Comparison of ENCODE assay signal across 9 cellular contexts in genomic region chr1:111199881-111200801, GRCh38. TPM values are rescaled to one million over a fixed set of nuclear protein-coding genes. Genes with fewer than 3 reads are reported as not detected.
DNase-seq lines count a peak whose midpoint lies in the region; ATAC-seq and TF ChIP-seq lines count a peak whose summit lies in the region.
"Had no signal": no experiment of that assay in that cellular context is flagged by ENCODE, and none has a peak within 500 bp of the region (broad histone marks: within the 10 kb centered on the region; RNA-seq: fewer than 3 reads in every experiment).

A gene with protein sequence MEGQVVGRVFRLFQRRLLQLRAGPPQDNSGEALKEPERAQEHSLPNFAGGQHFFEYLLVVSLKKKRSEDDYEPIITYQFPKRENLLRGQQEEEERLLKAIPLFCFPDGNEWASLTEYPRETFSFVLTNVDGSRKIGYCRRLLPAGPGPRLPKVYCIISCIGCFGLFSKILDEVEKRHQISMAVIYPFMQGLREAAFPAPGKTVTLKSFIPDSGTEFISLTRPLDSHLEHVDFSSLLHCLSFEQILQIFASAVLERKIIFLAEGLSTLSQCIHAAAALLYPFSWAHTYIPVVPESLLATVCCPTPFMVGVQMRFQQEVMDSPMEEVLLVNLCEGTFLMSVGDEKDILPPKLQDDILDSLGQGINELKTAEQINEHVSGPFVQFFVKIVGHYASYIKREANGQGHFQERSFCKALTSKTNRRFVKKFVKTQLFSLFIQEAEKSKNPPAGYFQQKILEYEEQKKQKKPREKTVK (minus strand): TSS chr1:111200646. CDS start chr1:111200459, 187 bp downstream.

- peaks cover 36% of the 10 kb centered on the region for H3K79me2 ChIP-seq in HCT116 (ENCODE audit: insufficient read depth, low read length)

- H3K9ac ChIP-seq in HCT116 (ENCODE audit: low read length) = no peak within 1 kb of the TSS

- CTCF ChIA-PET in HCT116 (lab: Charles Lee) = interaction anchor here (1.4 kb wide), 1 partner anchor 200 kb away, joined by 3 read pairs; no protein-coding TSS in a partner anchor

- H2AFZ ChIP-seq in HCT116 (ENCODE audit: low read depth, low read length, poor library complexity, severe bottlenecking) = no peak within 1 kb of the TSS

- no peak within 1 kb of the TSS for H3K4me2 ChIP-seq in HCT116 (ENCODE audit: low read length)

- POLR2A ChIA-PET in HCT116 (lab: Charles Lee) = no interaction called here

- H3K27ac ChIP-seq in HCT116 (ENCODE audit: low read depth, low read length) = no peak within 1 kb of the TSS
- H3K27ac ChIP-seq in gastrocnemius medialis = no peak within 1 kb of the TSS
- H3K27ac ChIP-seq: uterus had no signal

- ATAC-seq in HCT116 = no peak
- peak in 1 of 2 donors; percentile 31 for ATAC-seq in gastrocnemius medialis
- ATAC-seq in HG03442 (IDR thresholded peaks at IDR 0.05; ENCODE audit: unreplicated experiment) = no peak
- ATAC-seq in GM21367 (IDR thresholded peaks at IDR 0.05; ENCODE audit: unreplicated experiment) = no peak
- no peak for ATAC-seq in HG03565 (IDR thresholded peaks at IDR 0.05; ENCODE audit: unreplicated experiment)

- TF ChIP-seq POLR2A in HCT116 (IDR thresholded peaks at IDR 0.05; ENCODE audit: borderline replicate concordance, extremely low read depth, insufficient read depth, insufficient read length) (no peak), gastrocnemius medialis (IDR thresholded peaks at IDR 0.05) (peak; percentile 16 to 37)

- BruUV-seq in HCT116 (replicated peaks; lab: Mats Ljungman, UMichigan) = no TSS peak

- DNase-seq in HCT116 (ENCODE audit: low read depth, low spot score) = no peak
- peak; percentile 61 for DNase-seq in activated CD4-positive, alpha-beta T cell treated with anti-CD3 and anti-CD28 coated beads, Interleukin-2, amount 50 U/mL, for 1 hour
- DNase-seq in globus pallidus (ENCODE audit: low spot score) = peak; percentile 69
- DNase-seq in gastrocnemius medialis = peak; percentile 44 to 51
- DNase-seq in NCI-H510A treated with DMSO at 0.1 percent for 48 hours (lab: John Stamatoyannopoulos, UW) = no peak

- H4K20me1 ChIP-seq in HCT116 (ENCODE audit: insufficient read depth) = no peaks in the 10 kb centered on the region

- H3K36me3 ChIP-seq in HCT116 (ENCODE audit: control insufficient read depth in 1 of 2, insufficient read depth in 2 of 2, low read length in 2 of 2) (peaks cover 0 to 25% of the 10 kb centered on the region in 2 experiments; a peak in 2 of 4 replicates), gastrocnemius medialis (no peaks in the 10 kb centered on the region)
- H3K36me3 ChIP-seq: uterus had no signal

- RAD21 ChIA-PET in HCT116 (lab: Charles Lee; ENCODE audit: low non-redundant PET in 1 of 2, low total read pairs in 2 of 2, uncharacterized antibody in 2 of 2, unreplicated experiment in 2 of 2) = no interaction called here

- intact Hi-C loops in HCT116 (cut with micrococcal nuclease) = no loop called here
- intact Hi-C loops in gastrocnemius medialis (cut with DNase I; ENCODE audit: low total_unique reads) = no loop called here

- TF ChIP-seq CTCF in HCT116 (IDR thresholded peaks at IDR 0.05 in 2 of 3, conservative IDR thresholded peaks at IDR 0.05 in 1 of 3; ENCODE audit: borderline replicate concordance in 1 of 3, insufficient read depth in 1 of 3, low read depth in 2 of 3, low read length in 2 of 3) (no peak), gastrocnemius medialis (IDR thresholded peaks at IDR 0.05 in 4 of 5, conservative IDR thresholded peaks at IDR 0.05 in 1 of 5) (no peak)

- no peaks in the 10 kb centered on the region for H3K9me2 ChIP-seq in HCT116 (ENCODE audit: insufficient read depth)

- no peaks in the 10 kb centered on the region for H3K9me3 ChIP-seq in HCT116 (ENCODE audit: control insufficient read depth in 1 of 2, insufficient read depth in 1 of 2, low read depth in 1 of 2, low read length in 2 of 2)
- no peaks in the 10 kb centered on the region for H3K9me3 ChIP-seq in gastrocnemius medialis
- H3K9me3 ChIP-seq: uterus had no signal

- H3K4me1 ChIP-seq in HCT116 (ENCODE audit: control insufficient read depth in 1 of 2, insufficient read depth in 2 of 2, low read length in 2 of 2) (peaks cover 39 to 53% of the 10 kb centered on the region in 2 experiments), gastrocnemius medialis (peaks cover 0 to 5% of the 10 kb centered on the region in 2 donors)
- H3K4me1 ChIP-seq: uterus had no signal

- H3K27me3 ChIP-seq in HCT116 (ENCODE audit: insufficient read depth, low read length) (no peaks in the 10 kb centered on the region), gastrocnemius medialis (peaks cover 14 to 25% (median 17%) of the 10 kb centered on the region in 3 donors)
- H3K27me3 ChIP-seq: uterus had no signal

- in situ Hi-C loops in gastrocnemius medialis (cut with MboI; ENCODE audit: low sequenced_read_pairs in 4 of 4) = no loop called here

- no peak for TF ChIP-seq RAD21 in HCT116 (IDR thresholded peaks at IDR 0.05; ENCODE audit: low read depth)

- H3K4me3 ChIP-seq in HCT116 (replicated peaks in 1 of 2; ENCODE audit: low read depth in 1 of 2, low read length in 2 of 2) (no peak within 1 kb of the TSS), gastrocnemius medialis (peak within 1 kb of the TSS in 1 of 4 donors; percentile 6)
- H3K4me3 ChIP-seq: uterus had no signal

TF ChIP-seq in HCT116, 20 proteins besides CTCF, POLR2A, EP300 and RAD21:
- no peak for TF ChIP-seq ELF1 (IDR thresholded peaks at IDR 0.05; ENCODE audit: borderline replicate concordance, low read depth)
- TF ChIP-seq TCF7L2 (IDR thresholded peaks at IDR 0.05; ENCODE audit: borderline replicate concordance, extremely low read depth, insufficient read depth, insufficient read length) = no peak
- no peak for TF ChIP-seq EZH2 (IDR thresholded peaks at IDR 0.05)
TF ChIP-seq in HCT116: peak in this region for 0.

RNA-seq across cellular contexts. Expression of the gene that starts here (rescaled TPM):
- total RNA-seq in HCT116 (2021; ENCODE audit: unreplicated experiment) (31.9 TPM), gastrocnemius medialis (1 to 10 TPM in 1 of 4 donors, under 1 TPM in 3; 0.19 to 1.2 (median 0.88) TPM)
- polyA plus RNA-seq in HCT116 (2012) = 18.2 and 21.8 TPM in 2 replicates

Comparison
In these comparisons a context has a peak if more than half of its experiments do, and no peak if none do; other contexts are left out.
1. RNA of the gene that starts here (total RNA-seq): 31.9 TPM in HCT116 (single experiment); 0.19 to 1.2 TPM in gastrocnemius medialis; every median in the first group is over 10 times any median in the second.
2. DNase-seq: peak in activated CD4-positive, alpha-beta T cell treated with anti-CD3 and anti-CD28 coated beads, Interleukin-2, amount 50 U/mL, for 1 hour (single experiment), globus pallidus (single experiment) and gastrocnemius medialis (2 of 2); none in HCT116 (single experiment) and NCI-H510A treated with DMSO at 0.1 percent for 48 hours (single experiment).